ENCODE assay signal across 8 cellular contexts in genomic region chr16:79997257-79997656, GRCh38.
A peak's percentile ranks its signal among the peaks of the same experiment; 100 is the strongest.
DNase-seq lines count a peak whose midpoint lies in the region; ATAC-seq, FAIRE-seq and TF ChIP-seq lines count a peak whose summit lies in the region.

No MANE protein-coding gene starts in this region.

- H3K27me3 Mint-ChIP-seq in chondrocyte (ENCODE audit: low read depth) (no peaks in the 10 kb centered on the region), neural progenitor cell (ENCODE audit: insufficient read depth, low read depth) (peaks cover 5% of the 10 kb centered on the region)

- H3K79me2 ChIP-seq in neural progenitor cell (ENCODE audit: low read depth) = no peaks in the 10 kb centered on the region

- no peak overlapping the region for H3K27ac Mint-ChIP-seq in chondrocyte (ENCODE audit: unreplicated experiment)
- no peak overlapping the region for H3K27ac Mint-ChIP-seq in neural progenitor cell

- no peak overlapping the region for H3K9ac ChIP-seq in neural progenitor cell

- DNase-seq in SIG-M5 treated with dmso at 0.1 percent for 504 hours (lab: John Stamatoyannopoulos, UW; ENCODE audit: unreplicated experiment) (peak; percentile 1), SIG-M5 (lab: John Stamatoyannopoulos, UW) (no peak), HTR-8/SVneo (ENCODE audit: insufficient read length, low spot score) (peak; percentile 36), chondrocyte (ENCODE audit: low spot score) (no peak), neural progenitor cell (ENCODE audit: low spot score) (peak; percentile 50), UCSD-AML1 (lab: John Stamatoyannopoulos, UW; ENCODE audit: unreplicated experiment) (no peak), NCI-H510A (lab: John Stamatoyannopoulos, UW) (no peak)

- H3K4me1 ChIP-seq in neural progenitor cell = peaks cover 6% of the 10 kb centered on the region

- no peaks in the 10 kb centered on the region for H3F3A ChIP-seq in neural progenitor cell (ENCODE audit: low read depth)

- no peak overlapping the region for H2AFZ ChIP-seq in neural progenitor cell (replicated peaks)

- H3K36me3 Mint-ChIP-seq in chondrocyte (ENCODE audit: low read depth) (no peaks in the 10 kb centered on the region), neural progenitor cell (no peaks in the 10 kb centered on the region)

- no peaks in the 10 kb centered on the region for H3K9me3 Mint-ChIP-seq in chondrocyte (ENCODE audit: low read depth)
- H3K9me3 Mint-ChIP-seq in neural progenitor cell = no peaks in the 10 kb centered on the region

- no peaks in the 10 kb centered on the region for H3K9me3 ChIP-seq in neural progenitor cell (ENCODE audit: low read depth)

- FAIRE-seq in HTR-8/SVneo (lab: Jason Lieb, UNC) = no peak

- H3K4me1 Mint-ChIP-seq in chondrocyte (ENCODE audit: low read depth) = no peaks in the 10 kb centered on the region
- H3K4me1 Mint-ChIP-seq in neural progenitor cell = no peaks in the 10 kb centered on the region

- H4K20me1 ChIP-seq in neural progenitor cell (ENCODE audit: low read depth) = no peaks in the 10 kb centered on the region

- TF ChIP-seq CTCF in chondrocyte (IDR thresholded peaks at IDR 0.05) = peak; percentile 76
- TF ChIP-seq CTCF in neural progenitor cell (IDR thresholded peaks at IDR 0.05) = peak; percentile 62

- no peak for ATAC-seq in GM21367 (IDR thresholded peaks at IDR 0.05; ENCODE audit: unreplicated experiment)

- no peak overlapping the region for H3K4me3 Mint-ChIP-seq in chondrocyte (ENCODE audit: unreplicated experiment)
- H3K4me3 Mint-ChIP-seq in neural progenitor cell = no peak overlapping the region

- no peak overlapping the region for H3K4me3 ChIP-seq in neural progenitor cell

- H3K4me2 ChIP-seq in neural progenitor cell = no peak overlapping the region

- H3K36me3 ChIP-seq in neural progenitor cell = no peaks in the 10 kb centered on the region

- H3K27me3 ChIP-seq in neural progenitor cell = no peaks in the 10 kb centered on the region

- no peak overlapping the region for H3K27ac ChIP-seq in neural progenitor cell

Comparison
In these comparisons a context has a peak if more than half of its experiments do, and no peak if none do; other contexts are left out.
1. DNase-seq: peak in SIG-M5 treated with dmso at 0.1 percent for 504 hours (single experiment), HTR-8/SVneo (single experiment) and neural progenitor cell (single experiment); none in SIG-M5 (single experiment), chondrocyte (single experiment), UCSD-AML1 (single experiment) and NCI-H510A (single experiment).